ENCODE assay signal across 26 cellular contexts in genomic region chr7:35260254-35260653, GRCh38. TPM values are rescaled to one million over a fixed set of nuclear protein-coding genes. Genes with fewer than 3 reads are reported as not detected.
"Had no signal": no experiment of that assay in that cellular context is flagged by ENCODE, and none has a peak within 500 bp of the region (broad histone marks: within the 10 kb centered on the region; RNA-seq: fewer than 3 reads in every experiment).

No MANE protein-coding gene starts in this region.

- DNase-seq: activated B cell treated with CpG ODN at 0.5 μM for 24 hours; activated CD4-positive, alpha-beta T cell treated with anti-CD3 and anti-CD28 coated beads for 36 hours; activated CD4-positive, alpha-beta T cell treated with anti-CD3 and anti-CD28 coated beads, Interleukin-2, amount 50 U/mL, for 4 hours; activated CD8-positive, alpha-beta memory T cell treated with anti-CD3 and anti-CD28 coated beads for 24 hours; activated CD8-positive, alpha-beta memory T cell treated with anti-CD3 and anti-CD28 coated beads, Interleukin-2, amount 50 U/mL, for 4 hours; activated naive CD4-positive, alpha-beta T cell; activated naive CD8-positive, alpha-beta T cell treated with anti-CD3 and anti-CD28 coated beads, Interleukin-2, amount 10 ng/mL, durations not matched to agents 7 days and 5 days; activated T-cell treated with anti-CD3 and anti-CD28 coated beads, Interleukin-2, amount 50 U/mL, for 24 hours; amygdala; colonic mucosa; dorsolateral prefrontal cortex; esophagus squamous epithelium; head of caudate nucleus; kidney glomerular epithelial cell; nephron progenitor cell; occipital lobe; stimulated activated CD4-positive, alpha-beta T cell treated with anti-CD3 and anti-CD28 coated beads, Interleukin-4, amount 100 ng/mL, for 24 hours; stimulated activated naive CD8-positive, alpha-beta T cell treated with anti-CD3 and anti-CD28 coated beads, Interleukin-15, Interleukin-2, amounts not matched to agents 100 U/mL and 50 U/mL, for 24 hours; T1000; thyroid gland; upper lobe of right lung had no signal

- H3K36me3 ChIP-seq: colonic mucosa, esophagus squamous epithelium, gastroesophageal sphincter, thyroid gland, upper lobe of right lung had no signal

- H3K4me3 Mint-ChIP-seq: activated B cell treated with CpG ODN at 0.5 μM for 24 hours; activated CD4-positive, alpha-beta T cell treated with anti-CD3 and anti-CD28 coated beads for 36 hours; activated naive CD8-positive, alpha-beta T cell treated with anti-CD3 and anti-CD28 coated beads, Interleukin-2, amount 10 ng/mL, durations not matched to agents 7 days and 5 days; activated T-cell treated with anti-CD3 and anti-CD28 coated beads, Interleukin-2, amount 50 U/mL, for 24 hours; memory B cell; T-helper 1 cell treated with Interleukin-12 subunit alpha and Interleukin-12 subunit beta and Interleukin-4 antibody, amounts not matched to agents 30 μg/mL and 1 μg/mL, for 36 hours had no signal

- H3K9me3 Mint-ChIP-seq: activated T-helper 2 cell treated with anti-CD3 and anti-CD28 coated beads, Interferon-gamma antibody, Interleukin-2, Interleukin-4, amounts not matched to agents 10 μg/mL and 5 μg/mL and 100 μg/mL, durations not matched to agents 14 hours and 24 hours and 36 hours; nephron progenitor cell had no signal

- H3K27ac ChIP-seq: colonic mucosa, dorsolateral prefrontal cortex, esophagus squamous epithelium, gastroesophageal sphincter, thyroid gland, upper lobe of right lung had no signal

- H3K4me3 ChIP-seq: colonic mucosa, dorsolateral prefrontal cortex, esophagus squamous epithelium, gastroesophageal sphincter, thyroid gland, upper lobe of right lung had no signal

- ATAC-seq: activated CD4-positive, alpha-beta T cell treated with anti-CD3 and anti-CD28 coated beads for 36 hours; gastroesophageal sphincter; stimulated activated naive CD8-positive, alpha-beta T cell treated with anti-CD3 and anti-CD28 coated beads, Interleukin-15, Interleukin-2, amounts not matched to agents 100 U/mL and 50 U/mL, for 24 hours; upper lobe of right lung had no signal

- H3K4me1 ChIP-seq: colonic mucosa, upper lobe of right lung had no signal

- H3K9me3 ChIP-seq: colonic mucosa, esophagus squamous epithelium, thyroid gland, upper lobe of right lung had no signal

- H3K4me1 Mint-ChIP-seq: memory B cell had no signal

- H3K27ac Mint-ChIP-seq: activated B cell treated with CpG ODN at 0.5 μM for 24 hours; activated CD4-positive, alpha-beta T cell treated with anti-CD3 and anti-CD28 coated beads for 36 hours; activated naive CD8-positive, alpha-beta T cell treated with anti-CD3 and anti-CD28 coated beads, Interleukin-2, amount 10 ng/mL, durations not matched to agents 7 days and 5 days; activated T-cell treated with anti-CD3 and anti-CD28 coated beads, Interleukin-2, amount 50 U/mL, for 24 hours; activated T-helper 2 cell treated with anti-CD3 and anti-CD28 coated beads, Interferon-gamma antibody, Interleukin-2, Interleukin-4, amounts not matched to agents 10 μg/mL and 5 μg/mL and 100 μg/mL, durations not matched to agents 14 hours and 24 hours and 36 hours; memory B cell; nephron progenitor cell; T-helper 1 cell treated with Interleukin-12 subunit alpha and Interleukin-12 subunit beta and Interleukin-4 antibody, amounts not matched to agents 30 μg/mL and 1 μg/mL, for 36 hours had no signal

RNA-seq across cellular contexts. Expression of gene TBX20, which starts 6.4 kb away (rescaled TPM):
- total RNA-seq: dorsolateral prefrontal cortex, esophagus squamous epithelium, occipital lobe, subcutaneous adipose tissue, upper lobe of right lung had no signal
